ENCODE assay signal across 8 cellular contexts in genomic region chr19:19191920-19192882, GRCh38. TPM values are rescaled to one million over a fixed set of nuclear protein-coding genes. Genes with fewer than 3 reads are reported as not detected.
DNase-seq lines count a peak whose midpoint lies in the region; ATAC-seq and TF ChIP-seq lines count a peak whose summit lies in the region.

TSS of gene BORCS8 (minus strand) at chr19:19192152. CDS start at chr19:19192117, 35 bp downstream.
TSS of gene RFXANK (plus strand) at chr19:19192258. CDS start at chr19:19193947, 1,689 bp downstream.

- CTCF ChIA-PET in HEK293T (lab: Yijun Ruan, JAX): interaction anchor here (0.5 to 2.0 kb wide), 4 partner anchors 13 to 181 kb away, joined by 3 to 11 read pairs (median 3); no protein-coding TSS in a partner anchor

- H3K79me2 ChIP-seq in neural progenitor cell (ENCODE audit: low read depth): peaks cover 35% of the 10 kb centered on the region

- peaks cover 5% of the 10 kb centered on the region for H3K27me3 Mint-ChIP-seq in neural progenitor cell (ENCODE audit: insufficient read depth, low read depth)

- H3K9ac ChIP-seq in neural progenitor cell: peak within 1 kb of the TSS; percentile 84

- H2AFZ ChIP-seq in neural progenitor cell (replicated peaks): peak within 1 kb of the TSS; percentile 97

- no peaks in the 10 kb centered on the region for H3K9me3 Mint-ChIP-seq in neural progenitor cell

- peaks cover 2% of the 10 kb centered on the region for H3K36me3 Mint-ChIP-seq in neural progenitor cell

- H3K27ac ChIP-seq in foreskin keratinocyte (peak within 1 kb of the TSS; percentile 89), neural progenitor cell (peak within 1 kb of the TSS; percentile 95)

- H4K20me1 ChIP-seq in neural progenitor cell (ENCODE audit: low read depth): peaks cover 10% of the 10 kb centered on the region

- peaks cover 9% of the 10 kb centered on the region for H3K4me1 Mint-ChIP-seq in neural progenitor cell

- in situ Hi-C loops in SK-MEL-5 (cut with HindIII; ENCODE audit: low pct_unique_long_range_greater_than_20kb, low sequenced_read_pairs): no loop called here

- peak within 1 kb of the TSS; percentile 95 for H3K4me3 Mint-ChIP-seq in neural progenitor cell

- no peaks in the 10 kb centered on the region for H3K9me3 ChIP-seq in neural progenitor cell (ENCODE audit: low read depth)

- DNase-seq in GF-D8 (lab: John Stamatoyannopoulos, UW) (peak; percentile 97), HEK293T (ENCODE audit: extremely low spot score) (peak; percentile 95), MV-4-11 (lab: John Stamatoyannopoulos, UW) (peak; percentile 100), SK-MEL-5 (ENCODE audit: low read depth, low spot score) (peak; percentile 98), foreskin keratinocyte (peak; percentile 96 to 98), neural progenitor cell (ENCODE audit: low spot score) (peak; percentile 100), stromal cell of bone marrow (ENCODE audit: low read depth) (peak; percentile 99)
- DNase-seq in activated naive CD4-positive, alpha-beta T cell treated with Interleukin-2 at 50 U/mL for 16 hours: peak; percentile 99

- H3K27me3 ChIP-seq in foreskin keratinocyte (no peaks in the 10 kb centered on the region), neural progenitor cell (no peaks in the 10 kb centered on the region)

- no peaks in the 10 kb centered on the region for H3K36me3 ChIP-seq in neural progenitor cell

- no peak for TF ChIP-seq CTCF in foreskin keratinocyte (conservative IDR thresholded peaks at IDR 0.05)
- no peak for TF ChIP-seq CTCF in neural progenitor cell (IDR thresholded peaks at IDR 0.05)

- H3F3A ChIP-seq in neural progenitor cell (ENCODE audit: low read depth): peaks cover 24% of the 10 kb centered on the region

- H3K4me2 ChIP-seq in neural progenitor cell: peak within 1 kb of the TSS; percentile 90

- POLR2A ChIA-PET in HEK293T (lab: Yijun Ruan, JAX): interaction anchor here (0.6 to 4.9 kb wide), 6 partner anchors 10 to 273 kb away, joined by 3 to 46 read pairs (median 3); partner anchors contain the start of genes COPE, DDX49 and NR2C2AP

- ATAC-seq in foreskin keratinocyte: peak; percentile 88

- peaks cover 5% of the 10 kb centered on the region for H3K4me1 ChIP-seq in foreskin keratinocyte
- peaks cover 8% of the 10 kb centered on the region for H3K4me1 ChIP-seq in neural progenitor cell

- peak within 1 kb of the TSS; percentile 99 for H3K27ac Mint-ChIP-seq in neural progenitor cell

- H3K4me3 ChIP-seq in neural progenitor cell: peak within 1 kb of the TSS; percentile 83

TF ChIP-seq in HEK293T, 16 proteins besides CTCF, POLR2A, EP300 and RAD21:
- TF ChIP-seq ELF4 (IDR thresholded peaks at IDR 0.05): peak; percentile 66
- TF ChIP-seq, protein P1, sequence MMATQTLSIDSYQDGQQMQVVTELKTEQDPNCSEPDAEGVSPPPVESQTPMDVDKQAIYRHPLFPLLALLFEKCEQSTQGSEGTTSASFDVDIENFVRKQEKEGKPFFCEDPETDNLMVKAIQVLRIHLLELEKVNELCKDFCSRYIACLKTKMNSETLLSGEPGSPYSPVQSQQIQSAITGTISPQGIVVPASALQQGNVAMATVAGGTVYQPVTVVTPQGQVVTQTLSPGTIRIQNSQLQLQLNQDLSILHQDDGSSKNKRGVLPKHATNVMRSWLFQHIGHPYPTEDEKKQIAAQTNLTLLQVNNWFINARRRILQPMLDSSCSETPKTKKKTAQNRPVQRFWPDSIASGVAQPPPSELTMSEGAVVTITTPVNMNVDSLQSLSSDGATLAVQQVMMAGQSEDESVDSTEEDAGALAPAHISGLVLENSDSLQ (IDR thresholded peaks at IDR 0.05): peak; percentile 16; the same call in 1 of the 2 replicates
- 0 out of 2 replicates have a peak, but pooled peaks have one; percentile 13 for TF ChIP-seq L3MBTL2 (conservative IDR thresholded peaks at IDR 0.05)
- peak; percentile 62; the same call in 1 of the 2 replicates for TF ChIP-seq LEF1 (IDR thresholded peaks at IDR 0.05; ENCODE audit: borderline replicate concordance)
- TF ChIP-seq NFRKB (IDR thresholded peaks at IDR 0.05): no peak
- no peak for TF ChIP-seq ZNF384 (IDR thresholded peaks at IDR 0.05)
- TF ChIP-seq ARNT (IDR thresholded peaks at IDR 0.05): peak; percentile 61; the same call in 1 of the 2 replicates
- peak; percentile 88 for TF ChIP-seq FOXM1 (IDR thresholded peaks at IDR 0.05; ENCODE audit: borderline replicate concordance)
- no peak for TF ChIP-seq FOXK2 (IDR thresholded peaks at IDR 0.05)
- TF ChIP-seq FOXA1 (IDR thresholded peaks at IDR 0.05): no peak
- no peak for TF ChIP-seq BHLHE40 (IDR thresholded peaks at IDR 0.05; ENCODE audit: borderline replicate concordance)
- TF ChIP-seq CTBP1 (IDR thresholded peaks at IDR 0.05; ENCODE audit: borderline replicate concordance): peak; percentile 79; the same call in 1 of the 2 replicates
- TF ChIP-seq SUZ12 (IDR thresholded peaks at IDR 0.05): no peak
- no peak for TF ChIP-seq SP1 (IDR thresholded peaks at IDR 0.05)
- 0 out of 2 replicates have a peak, but pooled peaks have one; percentile 11 for TF ChIP-seq HDGF (IDR thresholded peaks at IDR 0.05; ENCODE audit: borderline replicate concordance)
- TF ChIP-seq TARDBP (IDR thresholded peaks at IDR 0.05): no peak; the same call in 1 of the 2 replicates

RNA-seq across cellular contexts. Expression of gene BORCS8, which starts in this region (rescaled TPM):
- 13.3 and 16.4 TPM in 2 replicates for total RNA-seq in SK-MEL-5 (2014; rRNA removed; shearing (Covaris generic))
- polyA plus RNA-seq in SK-MEL-5 (2015; cell fraction: cytosol; rRNA removed): 31.6 and 46.9 TPM in 2 replicates
- polyA plus RNA-seq in SK-MEL-5 (2015; cell fraction: nucleus; rRNA removed): 41.2 and 44.8 TPM in 2 replicates
- total RNA-seq in foreskin keratinocyte (21.7 and 21.8 TPM in 2 replicates), neural progenitor cell (ENCODE audit: low replicate concordance) (6.3 and 15.1 TPM in 2 replicates)
- polyA plus RNA-seq in foreskin keratinocyte: 29.3 and 33.1 TPM in 2 replicates

RNA-seq across cellular contexts. Expression of gene RFXANK, which starts in this region (rescaled TPM):
- total RNA-seq in SK-MEL-5 (2014; rRNA removed; shearing (Covaris generic)): 47.3 and 62.0 TPM in 2 replicates
- 34.7 and 46.8 TPM in 2 replicates for polyA plus RNA-seq in SK-MEL-5 (2015; cell fraction: cytosol; rRNA removed)
- polyA plus RNA-seq in SK-MEL-5 (2015; cell fraction: nucleus; rRNA removed): 71.0 and 106 TPM in 2 replicates
- total RNA-seq in foreskin keratinocyte (118 and 132 TPM in 2 replicates), neural progenitor cell (ENCODE audit: low replicate concordance) (31.2 and 60.9 TPM in 2 replicates)
- 154 TPM in 2 replicates for polyA plus RNA-seq in foreskin keratinocyte

Comparison
In these comparisons a context has a peak if more than half of its experiments do, and no peak if none do; other contexts are left out.
1. Peak in every context shown above with its lines: DNase-seq, ATAC-seq, H3K4me3 ChIP-seq and H3K27ac ChIP-seq.